8 cellular contexts compared by ENCODE assay signal in the genomic region with DNA sequence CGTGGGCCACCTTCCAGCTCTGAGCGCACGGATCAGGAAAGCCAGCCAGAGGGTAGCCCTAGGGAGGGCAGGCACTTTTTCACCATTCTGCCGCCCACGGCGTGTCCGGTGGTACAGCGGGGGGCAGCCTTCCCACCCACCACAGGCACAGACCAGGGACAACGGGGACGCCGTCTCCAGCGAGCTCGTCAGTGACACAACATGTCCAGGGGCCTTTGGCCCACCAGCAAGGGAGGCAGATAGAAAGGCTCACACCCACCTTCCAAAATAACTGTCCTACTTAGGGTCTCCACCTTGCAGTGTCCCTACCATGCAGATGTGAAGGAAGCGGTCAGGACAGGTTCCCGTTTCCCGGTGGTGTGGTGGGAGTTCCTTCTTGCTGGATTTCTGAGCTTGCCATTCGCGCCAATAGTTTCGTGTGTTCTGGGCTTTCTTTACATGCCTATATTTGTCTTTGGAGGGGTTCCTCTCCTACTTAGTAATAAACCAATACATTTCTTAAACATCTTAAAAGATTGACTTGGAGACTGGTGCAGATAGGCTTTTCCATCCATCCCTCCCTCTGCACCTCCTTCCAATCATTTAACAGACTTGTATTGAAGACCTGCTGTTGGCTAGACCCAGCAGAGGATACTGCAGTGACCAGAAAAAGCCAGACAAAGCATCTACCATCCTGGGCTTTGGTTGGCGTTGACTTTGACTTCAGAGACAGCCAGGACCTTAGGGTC. TPM values are rescaled to one million over a fixed set of nuclear protein-coding genes. Genes with fewer than 3 reads are reported as not detected.
A peak's percentile ranks its signal among the peaks of the same experiment; 100 is the strongest.
DNase-seq lines count a peak whose midpoint lies in the region; ATAC-seq and TF ChIP-seq lines count a peak whose summit lies in the region.

No MANE protein-coding gene starts in this region.

- BruUV-seq in mammary epithelial cell (replicated peaks; lab: Mats Ljungman, UMichigan), result TSS peak; percentile 25

- 2% methylated on average over 19 of the region's 20 CpGs for WGBS in mammary epithelial cell (ENCODE audit: low coverage, missing lambda C conversion rate)
- WGBS in lung, 2 donors, result 7 to 11% methylated on average over 20 of the region's 20 CpGs

- H3K9me3 Mint-ChIP-seq in IgD-negative memory B cell, result peaks cover 0 to 4% (median 0%) of the 10 kb centered on the region in 3 donors

- H3K36me3 ChIP-seq in mammary epithelial cell (ENCODE audit: insufficient read depth, low read length) (no peaks in the 10 kb centered on the region), lung (ENCODE audit: control insufficient read depth in 2 of 2, insufficient read depth in 2 of 2, low read length in 2 of 2) (peaks cover 0 to 4% of the 10 kb centered on the region in 2 donors), vagina (no peaks in the 10 kb centered on the region)

- peak overlapping the region; percentile 82 for H3K4me2 ChIP-seq in mammary epithelial cell (ENCODE audit: insufficient read depth, low read depth, low read length)

- in situ Hi-C loops in mammary epithelial cell (cut with MboI; ENCODE audit: low sequenced_read_pairs in 2 of 2), result no loop called here

- peak overlapping the region; percentile 89 to 95 (median 94) for H3K4me3 Mint-ChIP-seq in IgD-negative memory B cell

- H3K9ac ChIP-seq in mammary epithelial cell (ENCODE audit: insufficient read depth, low read length), result peak overlapping the region; percentile 85

- peak overlapping the region; percentile 56 to 84 (median 60) for H3K4me3 ChIP-seq in mammary epithelial cell (replicated peaks in 1 of 3; ENCODE audit: insufficient read depth in 1 of 3, low read depth in 2 of 3, low read length in 3 of 3)
- peak overlapping the region; percentile 92 for H3K4me3 ChIP-seq in lung
- peak overlapping the region; percentile 58 to 67 for H3K4me3 ChIP-seq in vagina

- DNase-seq in DMS 273 (lab: John Stamatoyannopoulos, UW; ENCODE audit: unreplicated experiment) (peak; percentile 37), DMS 273 treated with DMSO at 0.1 percent for 48 hours (lab: John Stamatoyannopoulos, UW) (no peak), mammary epithelial cell (peak; percentile 11), lung (ENCODE audit: low spot score) (no peak), vagina (ENCODE audit: extremely low spot score in 2 of 2) (no peak), DMS153 (lab: John Stamatoyannopoulos, UW) (no peak), NCI-H1105 treated with DMSO at 0.1 percent for 48 hours (lab: John Stamatoyannopoulos, UW) (no peak)

- H3K27ac ChIP-seq in mammary epithelial cell (ENCODE audit: insufficient read depth, low read depth, low read length), result peak overlapping the region; percentile 78
- H3K27ac ChIP-seq in lung (ENCODE audit: low read depth in 1 of 2, low read length in 1 of 2), result peak overlapping the region; percentile 92 to 98
- peak overlapping the region; percentile 86 for H3K27ac ChIP-seq in vagina

- peak overlapping the region; percentile 83 for H2AFZ ChIP-seq in mammary epithelial cell (ENCODE audit: low read depth, low read length)

- no peaks in the 10 kb centered on the region for H3K27me3 Mint-ChIP-seq in IgD-negative memory B cell

- H3K27ac Mint-ChIP-seq in IgD-negative memory B cell, result peak overlapping the region; percentile 82 to 94 (median 86)

- H3K4me1 Mint-ChIP-seq in IgD-negative memory B cell, result peaks cover 27 to 31% (median 30%) of the 10 kb centered on the region in 3 donors

- H3K27me3 ChIP-seq in mammary epithelial cell (ENCODE audit: insufficient read depth, low read length) (no peaks in the 10 kb centered on the region), lung (ENCODE audit: control insufficient read depth, insufficient read depth) (no peaks in the 10 kb centered on the region), vagina (no peaks in the 10 kb centered on the region)

- intact Hi-C loops in mammary epithelial cell (cut with micrococcal nuclease), result loop anchor here (1.0 to 2.0 kb wide), 2 partner anchors 12 to 49 kb away; no protein-coding TSS in a partner anchor
- intact Hi-C loops in vagina (cut with DNase I), result no loop called here

- H4K20me1 ChIP-seq in mammary epithelial cell (ENCODE audit: insufficient read depth, low read length), result no peaks in the 10 kb centered on the region

- peaks cover 17% of the 10 kb centered on the region for H3K4me1 ChIP-seq in mammary epithelial cell (ENCODE audit: insufficient read depth, low read length)
- peaks cover 0 to 19% of the 10 kb centered on the region in 2 donors for H3K4me1 ChIP-seq in lung (ENCODE audit: control insufficient read depth in 2 of 2, insufficient read depth in 2 of 2, low read length in 2 of 2)
- peaks cover 38% of the 10 kb centered on the region for H3K4me1 ChIP-seq in vagina

- TF ChIP-seq POLR2A in vagina (IDR thresholded peaks at IDR 0.05), result no peak

- H3K79me2 ChIP-seq in mammary epithelial cell (ENCODE audit: insufficient read depth, low read length), result peaks cover 53% of the 10 kb centered on the region

- no peak for ATAC-seq in lung (ENCODE audit: insufficient read depth, low FRiP score)

- dilution Hi-C loops in mammary epithelial cell (cut with HindIII; ENCODE audit: low sequenced_read_pairs), result no loop called here

- peaks cover 11% of the 10 kb centered on the region for H3K36me3 Mint-ChIP-seq in IgD-negative memory B cell

- CTCF ChIA-PET in mammary epithelial cell (lab: Charles Lee; ENCODE audit: low non-redundant PET), result no interaction called here

- TF ChIP-seq CTCF in mammary epithelial cell (conservative IDR thresholded peaks at IDR 0.05 in 1 of 2, IDR thresholded peaks at IDR 0.05 in 1 of 2; ENCODE audit: extremely low read depth in 1 of 2, insufficient read depth in 1 of 2, low read depth in 1 of 2, low read length in 2 of 2) (no peak), lung (IDR thresholded peaks at IDR 0.05; ENCODE audit: control extremely low read depth, extremely low read depth) (no peak), vagina (IDR thresholded peaks at IDR 0.05) (no peak)

- H3K9me3 ChIP-seq in mammary epithelial cell (replicated peaks; ENCODE audit: insufficient read depth, low read length), result no peaks in the 10 kb centered on the region
- peaks cover 0 to 3% of the 10 kb centered on the region in 2 donors for H3K9me3 ChIP-seq in lung (ENCODE audit: control insufficient read depth in 2 of 2, insufficient read depth in 1 of 2, low read length in 1 of 2)
- H3K9me3 ChIP-seq in vagina, result no peaks in the 10 kb centered on the region

RNA-seq across cellular contexts. Expression of a gene that starts 0.9 kb away (rescaled TPM):
- 30.1 TPM for polyA plus RNA-seq in IgD-negative memory B cell
- 10 to 100 TPM; 26.8 to 49.5 TPM for total RNA-seq in mammary epithelial cell
- 31.6 TPM for polyA plus RNA-seq in mammary epithelial cell
- polyA minus RNA-seq in mammary epithelial cell, result 109 TPM
- total RNA-seq in lung, result 10 to 100 TPM; 18.2 to 34.9 TPM
- polyA plus RNA-seq in lung, result 10 to 100 TPM; 17.7 to 22.9 TPM
- total RNA-seq in vagina, result 16.7 TPM

Comparison
In these comparisons a context has a peak if more than half of its experiments do, and no peak if none do; other contexts are left out.
1. DNase-seq: peak in DMS 273 (single experiment) and mammary epithelial cell (single experiment); none in DMS 273 treated with DMSO at 0.1 percent for 48 hours (single experiment), lung (single experiment), vagina (0 of 2), DMS153 (single experiment) and NCI-H1105 treated with DMSO at 0.1 percent for 48 hours (single experiment).
2. Peak in every context shown above with its lines, with median percentiles within 50 percentile points of each other: H3K27ac ChIP-seq and H3K4me3 ChIP-seq.